15 cellular contexts compared by ENCODE assay signal in the genomic region with DNA sequence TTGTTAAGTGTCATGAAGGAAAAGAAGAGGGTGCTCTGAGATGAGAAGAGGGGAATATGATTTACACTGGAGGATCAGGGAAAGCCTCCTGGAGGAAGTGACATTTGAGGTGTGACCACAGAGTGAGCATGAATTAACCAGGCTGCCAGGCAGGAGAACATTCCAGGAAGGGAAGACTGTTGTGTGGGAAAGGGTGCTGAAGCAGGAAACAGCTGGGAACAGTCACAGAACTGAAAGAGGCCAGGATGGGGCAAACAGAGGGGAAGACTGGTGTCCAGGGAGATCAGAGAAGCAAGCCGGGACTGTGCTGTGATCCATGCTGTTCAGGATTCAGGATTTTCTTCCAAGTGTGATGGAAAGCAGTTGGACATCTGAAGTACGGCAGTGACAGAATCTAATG. TPM values are rescaled to one million over a fixed set of nuclear protein-coding genes. Genes with fewer than 3 reads are reported as not detected.
DNase-seq lines count a peak whose midpoint lies in the region; ATAC-seq and TF ChIP-seq lines count a peak whose summit lies in the region.
"Had no signal": no experiment of that assay in that cellular context is flagged by ENCODE, and none has a peak within 500 bp of the region (broad histone marks: within the 10 kb centered on the region; RNA-seq: fewer than 3 reads in every experiment).

No MANE protein-coding gene starts in this region.

- H3K4ac ChIP-seq in mesendoderm (ENCODE audit: low read depth, low read length): no peak overlapping the region

- peak; percentile 18 for ATAC-seq in PC-3
- ATAC-seq in esophagus mucosa: peak; percentile 7
- ATAC-seq: GM12878 had no signal

- peaks cover 22% of the 10 kb centered on the region for H3K36me3 Mint-ChIP-seq in activated T-helper 1 cell treated with anti-CD3 and anti-CD28 coated beads, Interleukin-12 subunit alpha, Interleukin-12 subunit beta, Interleukin-2, Interleukin-4 antibody, amounts not matched to agents 30 ng/mL and 10 ng/mL and 1 ng/mL, durations not matched to agents 14 hours and 24 hours and 36 hours (ENCODE audit: low read depth)

- H3K4me1 ChIP-seq in PC-3 (ENCODE audit: insufficient read depth, low read length): 0 out of 2 replicates have a peak, but pooled peaks cover 4% of the 10 kb centered on the region
- no peaks in the 10 kb centered on the region for H3K4me1 ChIP-seq in mesendoderm (ENCODE audit: control insufficient read depth, low read depth, low read length)
- H3K4me1 ChIP-seq in ascending aorta: peaks cover 0 to 14% of the 10 kb centered on the region in 2 donors

- H2BK120ac ChIP-seq in mesendoderm (ENCODE audit: low read depth, low read length): no peak overlapping the region

- BruUV-seq in PC-3 (replicated peaks; lab: Mats Ljungman, UMichigan): no TSS peak

- no peaks in the 10 kb centered on the region for H3F3A ChIP-seq in PC-3 (ENCODE audit: low read length, unreplicated experiment)

- H3K79me2 ChIP-seq in PC-3 (ENCODE audit: low read length) (peaks cover 100% of the 10 kb centered on the region), mesendoderm (ENCODE audit: control insufficient read depth, insufficient read depth, low read length) (no peaks in the 10 kb centered on the region)

- no peak overlapping the region for H2BK15ac ChIP-seq in mesendoderm (replicated peaks; ENCODE audit: low read depth)

- H3K56ac ChIP-seq in mesendoderm (ENCODE audit: low read length): no peak overlapping the region

- H3K4me3 ChIP-seq in PC-3 (ENCODE audit: low read length) (no peak overlapping the region), mesendoderm (ENCODE audit: low read length) (no peak overlapping the region), ascending aorta (no peak overlapping the region)
- H3K4me3 ChIP-seq: GM12878, suprapubic skin had no signal

- H3K18ac ChIP-seq in mesendoderm (ENCODE audit: low read length): no peak overlapping the region

- POLR2A ChIA-PET in PC-3 (lab: Charles Lee; ENCODE audit: unreplicated experiment): no interaction called here

- WGBS in mesendoderm (ENCODE audit: extremely low coverage, insufficient coverage, low lambda C conversion rate): no CpG with 5 or more reads among the region's 2 CpGs

- H3K36me3 ChIP-seq in PC-3 (ENCODE audit: low read depth, low read length): peaks cover 36% of the 10 kb centered on the region
- no peaks in the 10 kb centered on the region for H3K36me3 ChIP-seq in mesendoderm (ENCODE audit: control insufficient read depth, insufficient read depth, low read length)
- H3K36me3 ChIP-seq in ascending aorta: no peaks in the 10 kb centered on the region
- H3K36me3 ChIP-seq: suprapubic skin had no signal

- H3K9me3 ChIP-seq in PC-3 (ENCODE audit: low read length) (no peaks in the 10 kb centered on the region), ascending aorta (no peaks in the 10 kb centered on the region)
- H3K9me3 ChIP-seq: suprapubic skin had no signal

- H4K5ac ChIP-seq in mesendoderm (ENCODE audit: low read length): no peak overlapping the region

- no peak overlapping the region for H3K27ac Mint-ChIP-seq in activated T-helper 1 cell treated with anti-CD3 and anti-CD28 coated beads, Interleukin-12 subunit alpha, Interleukin-12 subunit beta, Interleukin-2, Interleukin-4 antibody, amounts not matched to agents 30 ng/mL and 10 ng/mL and 1 ng/mL, durations not matched to agents 14 hours and 24 hours and 36 hours

- H3K4me1 Mint-ChIP-seq in activated T-helper 1 cell treated with anti-CD3 and anti-CD28 coated beads, Interleukin-12 subunit alpha, Interleukin-12 subunit beta, Interleukin-2, Interleukin-4 antibody, amounts not matched to agents 30 ng/mL and 10 ng/mL and 1 ng/mL, durations not matched to agents 14 hours and 24 hours and 36 hours (ENCODE audit: low read depth): peaks cover 62% of the 10 kb centered on the region

- H3K4me2 ChIP-seq in PC-3 (ENCODE audit: low read length) (no peak overlapping the region), mesendoderm (ENCODE audit: low read length) (no peak overlapping the region)

- H3K27me3 ChIP-seq in PC-3 (ENCODE audit: low read length) (no peaks in the 10 kb centered on the region), mesendoderm (ENCODE audit: insufficient read depth, low read length, poor library complexity) (no peaks in the 10 kb centered on the region), ascending aorta (no peaks in the 10 kb centered on the region)
- H3K27me3 ChIP-seq: suprapubic skin had no signal

- H3K9ac ChIP-seq in PC-3 (ENCODE audit: low read length) (no peak overlapping the region), mesendoderm (ENCODE audit: low read length) (no peak overlapping the region)

- no peak overlapping the region for H4K8ac ChIP-seq in mesendoderm (ENCODE audit: low read depth, low read length)

- intact Hi-C loops in PC-3 (cut with micrococcal nuclease) (no loop called here), ascending aorta (cut with DNase I) (no loop called here)
- intact Hi-C loops in activated T-helper 1 cell treated with anti-CD3 and anti-CD28 coated beads, Interleukin-12 subunit alpha, Interleukin-12 subunit beta, Interleukin-2, Interleukin-4 antibody, amounts not matched to agents 30 ng/mL and 10 ng/mL and 1 ng/mL, durations not matched to agents 14 hours and 24 hours and 36 hours (cut with micrococcal nuclease): no loop called here

- no peak overlapping the region for H2AFZ ChIP-seq in PC-3 (ENCODE audit: low read length)

- peaks cover 16% of the 10 kb centered on the region for H3K79me1 ChIP-seq in mesendoderm (ENCODE audit: low read length)

- H3K27me3 Mint-ChIP-seq in activated T-helper 1 cell treated with anti-CD3 and anti-CD28 coated beads, Interleukin-12 subunit alpha, Interleukin-12 subunit beta, Interleukin-2, Interleukin-4 antibody, amounts not matched to agents 30 ng/mL and 10 ng/mL and 1 ng/mL, durations not matched to agents 14 hours and 24 hours and 36 hours (ENCODE audit: insufficient read depth): no peaks in the 10 kb centered on the region
- H3K27me3 Mint-ChIP-seq: brain; CD4-positive, alpha-beta memory T cell had no signal

- no peak overlapping the region for H2AK5ac ChIP-seq in mesendoderm (ENCODE audit: low read length)

- H3K4me3 Mint-ChIP-seq in activated T-helper 1 cell treated with anti-CD3 and anti-CD28 coated beads, Interleukin-12 subunit alpha, Interleukin-12 subunit beta, Interleukin-2, Interleukin-4 antibody, amounts not matched to agents 30 ng/mL and 10 ng/mL and 1 ng/mL, durations not matched to agents 14 hours and 24 hours and 36 hours: no peak overlapping the region
- H3K4me3 Mint-ChIP-seq: brain had no signal

- H3K23ac ChIP-seq in mesendoderm (ENCODE audit: low read length): no peak overlapping the region

- DNase-seq in AG20443 (ENCODE audit: low spot score): peak; percentile 42
- DNase-seq in PC-3: no peak
- DNase-seq in mesendoderm: peak; percentile 27
- no peak for DNase-seq in NCI-H128 (lab: John Stamatoyannopoulos, UW; ENCODE audit: unreplicated experiment)
- no peak for DNase-seq in ascending aorta (ENCODE audit: low spot score in 2 of 2)
- DNase-seq in stimulated activated CD4-positive, alpha-beta T cell treated with anti-CD3 and anti-CD28 coated beads, Interleukin-4, amount 100 ng/mL, for 1 hour: no peak
- DNase-seq in activated T-helper 1 cell treated with anti-CD3 and anti-CD28 coated beads, Interleukin-12 subunit alpha, Interleukin-12 subunit beta, Interleukin-2, Interleukin-4 antibody, amounts not matched to agents 30 ng/mL and 10 ng/mL and 1 ng/mL, durations not matched to agents 14 hours and 24 hours and 36 hours (ENCODE audit: low spot score): no peak
- DNase-seq: activated CD4-positive, alpha-beta T cell treated with anti-CD3 and anti-CD28 coated beads, Interleukin-2, amount 50 U/mL, for 4 hours; CD4-positive, alpha-beta memory T cell; KBM-7; NCI-H510A had no signal

- H3K27ac ChIP-seq in PC-3 (ENCODE audit: low read length) (no peak overlapping the region), mesendoderm (ENCODE audit: low read depth, low read length) (no peak overlapping the region), ascending aorta (no peak overlapping the region)
- H3K27ac ChIP-seq: suprapubic skin had no signal

- CTCF ChIA-PET in PC-3 (lab: Charles Lee): no interaction called here

- no peak overlapping the region for H2BK5ac ChIP-seq in mesendoderm (ENCODE audit: low read length)

- TF ChIP-seq CTCF in PC-3 (conservative IDR thresholded peaks at IDR 0.05; ENCODE audit: low read depth, low read length): no peak
- no peak for TF ChIP-seq CTCF in ascending aorta (IDR thresholded peaks at IDR 0.05)

- peaks cover 73% of the 10 kb centered on the region for H4K20me1 ChIP-seq in PC-3 (ENCODE audit: low read length)

- H3K9me3 Mint-ChIP-seq in activated T-helper 1 cell treated with anti-CD3 and anti-CD28 coated beads, Interleukin-12 subunit alpha, Interleukin-12 subunit beta, Interleukin-2, Interleukin-4 antibody, amounts not matched to agents 30 ng/mL and 10 ng/mL and 1 ng/mL, durations not matched to agents 14 hours and 24 hours and 36 hours: no peaks in the 10 kb centered on the region
- H3K9me3 Mint-ChIP-seq: CD4-positive, alpha-beta memory T cell had no signal

- H3K9me2 ChIP-seq in PC-3 (replicated peaks; ENCODE audit: low read length): no peaks in the 10 kb centered on the region

RNA-seq across cellular contexts. Expression of gene HIPK2, which starts 14.9 kb away (rescaled TPM):
- total RNA-seq in PC-3 (2014; rRNA removed) (38.1 and 46.0 TPM in 2 replicates), esophagus mucosa (39.5 TPM), ascending aorta (53.9 TPM)
- 13.2 TPM for polyA plus RNA-seq in mesendoderm (2013, experiment 1 of 2)
- polyA plus RNA-seq in mesendoderm (2013, experiment 2 of 2): 13.5 TPM
- 28.3 and 29.2 TPM in 2 replicates for total RNA-seq in activated T-helper 1 cell treated with anti-CD3 and anti-CD28 coated beads, Interleukin-12 subunit alpha, Interleukin-12 subunit beta, Interleukin-2, Interleukin-4 antibody, amounts not matched to agents 30 ng/mL and 10 ng/mL and 1 ng/mL, durations not matched to agents 14 hours and 24 hours and 36 hours

Comparison
In these comparisons a context has a peak if more than half of its experiments do, and no peak if none do; other contexts are left out.
1. DNase-seq: peak in AG20443 (single experiment) and mesendoderm (single experiment); none in PC-3 (single experiment), NCI-H128 (single experiment), ascending aorta (0 of 2), stimulated activated CD4-positive, alpha-beta T cell treated with anti-CD3 and anti-CD28 coated beads, Interleukin-4, amount 100 ng/mL, for 1 hour (single experiment) and activated T-helper 1 cell treated with anti-CD3 and anti-CD28 coated beads, Interleukin-12 subunit alpha, Interleukin-12 subunit beta, Interleukin-2, Interleukin-4 antibody, amounts not matched to agents 30 ng/mL and 10 ng/mL and 1 ng/mL, durations not matched to agents 14 hours and 24 hours and 36 hours (single experiment).